13 cellular contexts compared by ENCODE assay signal in genomic region chr16:9081843-9082242, GRCh38.
"Had no signal": no experiment of that assay in that cellular context is flagged by ENCODE, and none has a peak within 500 bp of the region (broad histone marks: within the 10 kb centered on the region; RNA-seq: fewer than 3 reads in every experiment).

No MANE protein-coding gene starts in this region.

- H3K27ac ChIP-seq: hepatocyte, transverse colon, vagina had no signal

- H3K9me3 ChIP-seq: left lung, right atrium auricular region, transverse colon, vagina had no signal

- H3K4me3 ChIP-seq: hepatocyte, left lung, right atrium auricular region, transverse colon, vagina had no signal

- H3K4me1 ChIP-seq: right atrium auricular region, transverse colon, vagina had no signal

- DNase-seq: activated CD4-positive, alpha-beta T cell treated with anti-CD3 and anti-CD28 coated beads, Interleukin-2, amount 50 U/mL, for 4 hours; activated effector memory CD4-positive, alpha-beta T cell treated with anti-CD3 and anti-CD28 coated beads, Interleukin-2, amount 50 U/mL, for 16 hours; activated T-cell treated with anti-CD3 and anti-CD28 coated beads, Interleukin-2, amount 50 U/mL, for 72 hours; dermis blood vessel endothelial cell; foreskin fibroblast; nephron progenitor cell; stimulated activated CD4-positive, alpha-beta T cell treated with anti-CD3 and anti-CD28 coated beads, Interleukin-15, amount 100 ng/mL, for 24 hours; stimulated activated CD4-positive, alpha-beta T cell treated with anti-CD3 and anti-CD28 coated beads, Interleukin-2, amount 100 ng/mL, for 48 hours; transverse colon had no signal

- H3K27me3 ChIP-seq: hepatocyte, left lung, right atrium auricular region, transverse colon, vagina had no signal

- H3K36me3 ChIP-seq: left lung, right atrium auricular region, transverse colon, vagina had no signal
